19 cellular contexts compared by ENCODE assay signal in the genomic region with DNA sequence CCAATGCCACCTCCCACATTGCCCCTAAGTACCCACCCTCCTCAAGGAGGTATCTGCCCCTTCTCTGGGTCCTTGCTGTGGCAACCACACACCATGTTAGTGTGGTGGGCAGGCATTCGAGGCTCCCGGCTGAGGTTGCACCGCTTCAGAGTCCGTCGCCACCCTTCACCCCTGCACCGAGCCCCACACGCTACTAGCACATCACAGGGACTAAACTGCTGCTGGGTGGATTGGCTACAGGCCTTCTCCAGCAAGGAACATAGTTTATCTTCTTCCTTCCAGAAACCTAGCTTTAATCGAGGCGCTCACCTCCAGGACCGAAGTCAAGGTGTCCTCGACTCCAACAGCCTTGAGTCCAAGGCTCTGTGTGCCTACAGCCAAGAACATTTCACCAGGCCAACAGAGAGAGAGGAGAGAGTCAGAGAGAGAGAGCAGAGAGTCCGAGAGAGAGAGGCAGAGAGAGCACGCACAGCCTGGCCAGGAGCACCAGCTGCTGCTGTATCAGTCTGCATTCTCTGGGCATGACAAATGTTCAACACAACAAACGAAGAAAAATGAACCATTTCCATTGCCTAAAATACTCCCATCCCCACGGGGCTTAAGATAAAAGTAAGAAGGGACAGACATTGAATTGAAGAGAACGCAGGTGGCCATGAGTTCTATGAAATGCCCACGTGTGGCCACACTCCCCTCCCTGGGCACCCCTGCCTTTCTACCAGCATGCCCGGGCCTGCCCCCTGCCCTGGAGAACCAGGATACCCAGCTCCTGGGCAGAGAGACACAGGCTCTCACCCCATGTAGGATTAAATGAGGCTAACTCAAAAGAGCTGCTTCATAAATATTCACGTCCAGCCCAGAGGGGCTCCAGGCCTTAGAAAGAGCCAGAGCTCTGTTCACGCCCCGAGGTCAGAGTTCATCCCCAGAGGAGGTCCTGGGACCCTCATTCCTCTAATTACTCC.
A peak's percentile ranks its signal among the peaks of the same experiment; 100 is the strongest.
DNase-seq lines count a peak whose midpoint lies in the region; TF ChIP-seq lines count a peak whose summit lies in the region.
"Had no signal": no experiment of that assay in that cellular context is flagged by ENCODE, and none has a peak within 500 bp of the region (broad histone marks: within the 10 kb centered on the region; RNA-seq: fewer than 3 reads in every experiment).

No MANE protein-coding gene starts in this region.

- H4K91ac ChIP-seq in neuronal stem cell (ENCODE audit: low read depth, low read length, poor library complexity) = no peak overlapping the region

- no peak for TF ChIP-seq EP300 in SK-N-SH (IDR thresholded peaks at IDR 0.05; ENCODE audit: borderline replicate concordance in 1 of 2, low read depth in 1 of 2, low read length in 1 of 2)

- WGBS in neuronal stem cell (ENCODE audit: extremely low coverage in 2 of 2, insufficient read length in 2 of 2, insufficient replicate concordance in 1 of 2), 2 donors = no CpG with 5 or more reads among the region's 21 CpGs
- WGBS in SK-N-SH (ENCODE audit: low lambda C conversion rate) = 57% methylated on average over 21 of the region's 21 CpGs

- H3F3A ChIP-seq in SK-N-SH (replicated peaks; ENCODE audit: insufficient read depth) = no peaks in the 10 kb centered on the region

- H3K4me2 ChIP-seq in neuronal stem cell (ENCODE audit: insufficient read depth, low read length, poor library complexity, severe bottlenecking) = no peak overlapping the region
- H3K4me2 ChIP-seq in SK-N-SH = no peak overlapping the region
- H3K4me2 ChIP-seq: PC-9 had no signal

- H2BK5ac ChIP-seq in neuronal stem cell (ENCODE audit: low read length) = no peak overlapping the region

- peak overlapping the region; percentile 73 for H3K18ac ChIP-seq in neuronal stem cell (ENCODE audit: low read length)

- intact Hi-C loops in dorsolateral prefrontal cortex (cut with DNase I) = no loop called here

- no peaks in the 10 kb centered on the region for H4K20me1 ChIP-seq in SK-N-SH (ENCODE audit: insufficient read depth)

- H3K14ac ChIP-seq in neuronal stem cell (ENCODE audit: low read length) = no peak overlapping the region

- H3K27ac ChIP-seq in dorsolateral prefrontal cortex (peak overlapping the region in 38 of 59 donors; percentile 4 to 92 (median 55)), neuronal stem cell (replicated peaks; ENCODE audit: low read length) (no peak overlapping the region), SK-N-SH (ENCODE audit: low read depth in 2 of 2, low read length in 1 of 2) (no peak overlapping the region)
- H3K27ac ChIP-seq: HL-60, pancreas, PC-9, sigmoid colon had no signal

- no peak overlapping the region for H2AK5ac ChIP-seq in neuronal stem cell (ENCODE audit: low read depth, low read length)

- no peak overlapping the region for H3K4ac ChIP-seq in neuronal stem cell (ENCODE audit: low read length)

- peaks cover 0 to 6% of the 10 kb centered on the region in 2 donors for H3K9me3 ChIP-seq in neuronal stem cell (replicated peaks in 1 of 2; ENCODE audit: control insufficient read depth in 2 of 2, insufficient read depth in 1 of 2, low read depth in 1 of 2, low read length in 2 of 2)
- no peaks in the 10 kb centered on the region for H3K9me3 ChIP-seq in SK-N-SH
- H3K9me3 ChIP-seq: pancreas, sigmoid colon had no signal

- no peaks in the 10 kb centered on the region for H3K79me1 ChIP-seq in neuronal stem cell (ENCODE audit: low read depth, low read length)

- H3K27me3 ChIP-seq in dorsolateral prefrontal cortex (peaks cover 0 to 14% (median 0%) of the 10 kb centered on the region in 45 donors), neuronal stem cell (ENCODE audit: control insufficient read depth in 3 of 3, insufficient read depth in 3 of 3, low read depth in 1 of 3, low read length in 3 of 3) (peaks cover 0 to 27% (median 0%) of the 10 kb centered on the region in 3 experiments), SK-N-SH (ENCODE audit: insufficient read depth) (no peaks in the 10 kb centered on the region)
- H3K27me3 ChIP-seq: sigmoid colon had no signal

- H4K8ac ChIP-seq in neuronal stem cell (ENCODE audit: low read depth, low read length) = no peak overlapping the region

- no peak for TF ChIP-seq CTCF in dorsolateral prefrontal cortex (IDR thresholded peaks at IDR 0.05 in 54 of 56, conservative IDR thresholded peaks at IDR 0.05 in 2 of 56; ENCODE audit: low read depth in 1 of 56, partially characterized antibody in 56 of 56)
- TF ChIP-seq CTCF in SK-N-SH (IDR thresholded peaks at IDR 0.05) = no peak

- H2AFZ ChIP-seq in neuronal stem cell (ENCODE audit: low read length) = peak overlapping the region; percentile 30
- H2AFZ ChIP-seq in SK-N-SH (ENCODE audit: low read depth) = no peak overlapping the region
- H2AFZ ChIP-seq: PC-9 had no signal

- H2BK12ac ChIP-seq in neuronal stem cell (ENCODE audit: low read length) = no peak overlapping the region

- CTCF ChIA-PET in SK-N-SH (lab: Yijun Ruan, JAX) = interaction anchor here (0.8 to 2.4 kb wide), 9 partner anchors 11 to 470 kb away, joined by 3 to 8 read pairs (median 3); no protein-coding TSS in a partner anchor

- no peak overlapping the region for H3K23ac ChIP-seq in neuronal stem cell (ENCODE audit: low read depth, low read length, poor library complexity)

- H3K79me2 ChIP-seq in SK-N-SH (ENCODE audit: insufficient read depth) = no peaks in the 10 kb centered on the region

- no peak overlapping the region for H2BK120ac ChIP-seq in neuronal stem cell (ENCODE audit: low read depth, low read length)

- H2BK15ac ChIP-seq in neuronal stem cell (ENCODE audit: low read length) = no peak overlapping the region

- DNase-seq in NCI-H2171 treated with DMSO at 0.1 percent for 48 hours (lab: John Stamatoyannopoulos, UW) = peak; percentile 36
- no peak for DNase-seq in NCI-H2171 (lab: John Stamatoyannopoulos, UW)
- DNase-seq in NCI-H446 treated with DMSO at 0.1 percent for 48 hours (lab: John Stamatoyannopoulos, UW) = peak; percentile 25
- peak in 1 of 10 donors; percentile 68 for DNase-seq in dorsolateral prefrontal cortex
- no peak for DNase-seq in neuronal stem cell (ENCODE audit: low spot score)
- no peak for DNase-seq in cerebellum (ENCODE audit: low spot score)
- DNase-seq in AG08395 (ENCODE audit: low spot score) = no peak
- DNase-seq in SK-N-SH = no peak
- DNase-seq: activated CD8-positive, alpha-beta memory T cell treated with anti-CD3 and anti-CD28 coated beads, Interleukin-2, amount 10 ng/mL, durations not matched to agents 7 days and 5 days; activated naive CD4-positive, alpha-beta T cell treated with anti-CD3 and anti-CD28 coated beads, Interleukin-2, amount 50 U/mL, for 16 hours; aorta; naive thymus-derived CD4-positive, alpha-beta T cell; NCI-H146; NCI-H226; pancreas; PC-9; SHP77 treated with DMSO at 0.1 percent for 48 hours; sigmoid colon had no signal

- H3K36me3 ChIP-seq in neuronal stem cell (replicated peaks in 1 of 2; ENCODE audit: control insufficient read depth in 2 of 2, insufficient read depth in 2 of 2, low read length in 2 of 2) (no peaks in the 10 kb centered on the region), SK-N-SH (replicated peaks in 1 of 2; ENCODE audit: control insufficient read depth in 1 of 2, insufficient read depth in 2 of 2, low read length in 1 of 2) (no peaks in the 10 kb centered on the region)
- H3K36me3 ChIP-seq: pancreas had no signal

- H3K9ac ChIP-seq in neuronal stem cell (ENCODE audit: low read depth, low read length, poor library complexity) = no peak overlapping the region
- no peak overlapping the region for H3K9ac ChIP-seq in SK-N-SH

- H3K4me1 ChIP-seq in neuronal stem cell (ENCODE audit: control insufficient read depth in 2 of 2, insufficient read depth in 1 of 2, low read depth in 1 of 2, low read length in 2 of 2) (peaks cover 0 to 14% of the 10 kb centered on the region in 2 donors), SK-N-SH (ENCODE audit: control insufficient read depth in 1 of 2, insufficient read depth in 2 of 2, low read depth in 1 of 2, low read length in 1 of 2) (peaks cover 0 to 47% of the 10 kb centered on the region in 2 experiments; a peak in 1 of 4 replicates)
- H3K4me1 ChIP-seq: pancreas had no signal

- no peak overlapping the region for H3K4me3 ChIP-seq in dorsolateral prefrontal cortex
- peak overlapping the region in 1 of 2 donors; percentile 8 for H3K4me3 ChIP-seq in neuronal stem cell (ENCODE audit: low read length in 2 of 2)
- no peak overlapping the region for H3K4me3 ChIP-seq in SK-N-SH (ENCODE audit: low read depth in 2 of 2, low read length in 1 of 2)
- H3K4me3 ChIP-seq: pancreas, PC-9, sigmoid colon had no signal

- TF ChIP-seq RAD21 in SK-N-SH (IDR thresholded peaks at IDR 0.05; ENCODE audit: low read length) = no peak

- POLR2A ChIA-PET in SK-N-SH (lab: Yijun Ruan, JAX) = interaction anchor here (0.9 kb wide), 1 partner anchor 25 kb away, joined by 3 read pairs; no protein-coding TSS in a partner anchor

- no peaks in the 10 kb centered on the region for H3K9me2 ChIP-seq in SK-N-SH

TF ChIP-seq in SK-N-SH, 30 proteins besides CTCF, POLR2A, EP300 and RAD21 (continues in another document):
- TF ChIP-seq NRF1 (IDR thresholded peaks at IDR 0.05; ENCODE audit: low read depth, low read length) (no peak), CHD2 (IDR thresholded peaks at IDR 0.05; ENCODE audit: low read length, partially characterized antibody) (no peak), YY1 (IDR thresholded peaks at IDR 0.05; ENCODE audit: low read depth) (no peak), MXI1 (IDR thresholded peaks at IDR 0.05; ENCODE audit: low read depth, low read length) (no peak), POLR2AphosphoS5 (IDR thresholded peaks at IDR 0.05; ENCODE audit: low read depth, low read length) (no peak), TCF12 (IDR thresholded peaks at IDR 0.05) (no peak), GATA2 (CRISPR knock-in tag; IDR thresholded peaks at IDR 0.05) (no peak)
- TF ChIP-seq, protein P1, sequence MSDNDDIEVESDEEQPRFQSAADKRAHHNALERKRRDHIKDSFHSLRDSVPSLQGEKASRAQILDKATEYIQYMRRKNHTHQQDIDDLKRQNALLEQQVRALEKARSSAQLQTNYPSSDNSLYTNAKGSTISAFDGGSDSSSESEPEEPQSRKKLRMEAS (IDR thresholded peaks at IDR 0.05; ENCODE audit: low read depth) = no peak
- TF ChIP-seq, protein P2, sequence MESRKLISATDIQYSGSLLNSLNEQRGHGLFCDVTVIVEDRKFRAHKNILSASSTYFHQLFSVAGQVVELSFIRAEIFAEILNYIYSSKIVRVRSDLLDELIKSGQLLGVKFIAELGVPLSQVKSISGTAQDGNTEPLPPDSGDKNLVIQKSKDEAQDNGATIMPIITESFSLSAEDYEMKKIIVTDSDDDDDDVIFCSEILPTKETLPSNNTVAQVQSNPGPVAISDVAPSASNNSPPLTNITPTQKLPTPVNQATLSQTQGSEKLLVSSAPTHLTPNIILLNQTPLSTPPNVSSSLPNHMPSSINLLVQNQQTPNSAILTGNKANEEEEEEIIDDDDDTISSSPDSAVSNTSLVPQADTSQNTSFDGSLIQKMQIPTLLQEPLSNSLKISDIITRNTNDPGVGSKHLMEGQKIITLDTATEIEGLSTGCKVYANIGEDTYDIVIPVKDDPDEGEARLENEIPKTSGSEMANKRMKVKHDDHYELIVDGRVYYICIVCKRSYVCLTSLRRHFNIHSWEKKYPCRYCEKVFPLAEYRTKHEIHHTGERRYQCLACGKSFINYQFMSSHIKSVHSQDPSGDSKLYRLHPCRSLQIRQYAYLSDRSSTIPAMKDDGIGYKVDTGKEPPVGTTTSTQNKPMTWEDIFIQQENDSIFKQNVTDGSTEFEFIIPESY (IDR thresholded peaks at IDR 0.05; ENCODE audit: borderline replicate concordance, low read depth) = no peak

Comparison
In these comparisons a context has a peak if more than half of its experiments do, and no peak if none do; other contexts are left out.
1. DNase-seq: peak in NCI-H2171 treated with DMSO at 0.1 percent for 48 hours (single experiment) and NCI-H446 treated with DMSO at 0.1 percent for 48 hours (single experiment); none in NCI-H2171 (single experiment), neuronal stem cell (single experiment), cerebellum (single experiment), AG08395 (single experiment) and SK-N-SH (single experiment).
2. H3K27ac ChIP-seq: peak in dorsolateral prefrontal cortex (38 of 59); none in neuronal stem cell (single experiment) and SK-N-SH (0 of 2).